Comparison of ENCODE assay signal across 8 cellular contexts in the genomic region with DNA sequence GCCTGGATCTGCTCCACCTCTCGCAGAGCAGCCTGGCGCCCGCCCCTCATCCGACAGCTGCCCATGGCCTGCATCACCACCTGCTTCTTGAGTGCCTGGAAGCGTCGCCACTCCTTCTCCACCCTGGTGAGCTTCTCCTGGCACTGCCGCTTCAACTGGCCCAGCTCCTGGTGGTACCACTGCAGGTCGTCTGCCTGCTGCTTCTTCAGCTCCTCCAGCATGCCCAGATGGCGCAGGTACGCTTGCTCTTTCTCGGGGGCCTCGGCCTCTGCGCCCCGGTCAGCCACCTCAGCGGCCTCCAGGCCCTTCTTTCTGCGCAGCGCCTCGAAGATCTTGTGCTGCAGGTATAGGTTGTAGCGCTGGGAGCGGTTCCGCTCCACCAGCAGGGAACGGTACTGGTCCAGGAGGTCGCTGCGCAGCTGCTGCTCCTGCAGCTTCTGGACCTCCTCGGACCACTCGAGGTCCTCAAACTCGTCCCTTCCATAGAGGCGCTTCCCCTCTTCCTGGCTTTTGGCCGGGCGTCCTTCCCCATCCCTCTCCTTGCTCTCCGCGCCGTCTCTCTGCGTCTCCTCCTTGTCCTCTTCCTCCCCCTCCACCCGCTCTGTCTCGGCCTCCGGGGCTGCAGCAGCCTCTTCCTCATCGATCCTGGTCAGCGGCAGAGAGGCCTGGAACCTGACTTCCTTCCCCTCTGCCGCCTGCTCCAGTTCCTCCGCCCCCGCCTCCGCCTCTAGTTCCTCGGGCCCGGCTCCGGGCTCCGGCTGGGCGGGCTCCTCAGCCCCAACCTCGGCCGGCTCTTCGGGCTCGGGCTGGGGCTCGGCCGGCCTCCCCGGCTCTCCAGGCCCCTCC. TPM values are rescaled to one million over a fixed set of nuclear protein-coding genes. Genes with fewer than 3 reads are reported as not detected.
DNase-seq lines count a peak whose midpoint lies in the region; ATAC-seq, FAIRE-seq and TF ChIP-seq lines count a peak whose summit lies in the region.

No MANE protein-coding gene starts in this region.

- DNase-seq in AG20443 (ENCODE audit: low spot score) (peak; percentile 73), Panc1 (ENCODE audit: low read depth, low spot score) (no peak), mammary epithelial cell (no peak), keratinocyte (ENCODE audit: low read depth, low spot score) (no peak)
- DNase-seq in stimulated activated CD8-positive, alpha-beta memory T cell treated with anti-CD3 and anti-CD28 coated beads, Interleukin-4, amount 100 ng/mL, for 24 hours (ENCODE audit: low read depth): peak; percentile 3
- no peak for DNase-seq in activated effector memory CD4-positive, alpha-beta T cell treated with anti-CD3 and anti-CD28 coated beads, Interleukin-2, amount 50 U/mL, for 16 hours

- H2AFZ ChIP-seq in mammary epithelial cell (ENCODE audit: low read depth, low read length) (peak overlapping the region; percentile 98), keratinocyte (ENCODE audit: control insufficient read depth, low read length) (peak overlapping the region; percentile 93)

- peaks cover 37% of the 10 kb centered on the region for H3K79me2 ChIP-seq in mammary epithelial cell (ENCODE audit: insufficient read depth, low read length)
- H3K79me2 ChIP-seq in keratinocyte (ENCODE audit: control insufficient read depth, insufficient read depth, low read length): peaks cover 36% of the 10 kb centered on the region

- H3K4me3 ChIP-seq in Panc1 (ENCODE audit: low read depth in 2 of 2, low read length in 2 of 2) (peak overlapping the region; percentile 66 to 69), mammary epithelial cell (replicated peaks in 1 of 3; ENCODE audit: insufficient read depth in 1 of 3, low read depth in 2 of 3, low read length in 3 of 3) (peak overlapping the region; percentile 87 to 92 (median 92)), keratinocyte (ENCODE audit: control insufficient read depth in 2 of 3, extremely low read depth in 1 of 3, insufficient read depth in 2 of 3, low read depth in 1 of 3, low read length in 3 of 3) (peak overlapping the region; percentile 80 to 84 (median 83))

- H3K9ac ChIP-seq in mammary epithelial cell (ENCODE audit: insufficient read depth, low read length) (peak overlapping the region; percentile 72), keratinocyte (ENCODE audit: control insufficient read depth, extremely low read depth, insufficient read depth, low read length) (peak overlapping the region; percentile 75)

- H3K27me3 ChIP-seq in Panc1 (ENCODE audit: control insufficient read depth, insufficient read depth, low read length): no peaks in the 10 kb centered on the region
- no peaks in the 10 kb centered on the region for H3K27me3 ChIP-seq in mammary epithelial cell (ENCODE audit: insufficient read depth, low read length)
- H3K27me3 ChIP-seq in keratinocyte (ENCODE audit: control insufficient read depth, extremely low read depth, insufficient read depth, low read length): no peaks in the 10 kb centered on the region

- ATAC-seq in GM18517 (IDR thresholded peaks at IDR 0.05; ENCODE audit: unreplicated experiment) (peak; percentile 12), HG03342 (IDR thresholded peaks at IDR 0.05; ENCODE audit: unreplicated experiment) (peak; percentile 20), Panc1 (peak; percentile 40)

- no peak for TF ChIP-seq CTCF in Panc1 (IDR thresholded peaks at IDR 0.05)
- no peak for TF ChIP-seq CTCF in mammary epithelial cell (conservative IDR thresholded peaks at IDR 0.05 in 1 of 2, IDR thresholded peaks at IDR 0.05 in 1 of 2; ENCODE audit: extremely low read depth in 1 of 2, insufficient read depth in 1 of 2, low read depth in 1 of 2, low read length in 2 of 2)
- TF ChIP-seq CTCF in keratinocyte (optimal IDR thresholded peaks at IDR 0.05 in 1 of 3, IDR thresholded peaks at IDR 0.05 in 1 of 3, conservative IDR thresholded peaks at IDR 0.05 in 1 of 3; ENCODE audit: extremely low read depth in 1 of 3, insufficient read depth in 2 of 3, low read length in 3 of 3): no peak

- H3K4me1 ChIP-seq in Panc1 (ENCODE audit: control insufficient read depth, insufficient read depth, low read length) (peaks cover 27% of the 10 kb centered on the region), mammary epithelial cell (ENCODE audit: insufficient read depth, low read length) (peaks cover 20% of the 10 kb centered on the region), keratinocyte (ENCODE audit: control insufficient read depth, extremely low read depth, insufficient read depth, low read length) (peaks cover 13% of the 10 kb centered on the region)

- H3K4me2 ChIP-seq in mammary epithelial cell (ENCODE audit: insufficient read depth, low read depth, low read length): peak overlapping the region; percentile 99
- H3K4me2 ChIP-seq in keratinocyte (ENCODE audit: control insufficient read depth, extremely low read depth, insufficient read depth, low read depth, low read length): peak overlapping the region; percentile 83

- H3K9me1 ChIP-seq in keratinocyte (ENCODE audit: control insufficient read depth, extremely low read depth, insufficient read depth, low read length): no peaks in the 10 kb centered on the region

- POLR2A ChIA-PET in Panc1 (lab: Charles Lee): interaction anchor here (0.6 kb wide), 1 partner anchor 55 kb away, joined by 7 read pairs; no protein-coding TSS in a partner anchor

- in situ Hi-C loops in Panc1 (cut with HindIII; ENCODE audit: low pct_unique_long_range_greater_than_20kb, low sequenced_read_pairs): no loop called here
- in situ Hi-C loops in mammary epithelial cell (cut with MboI; ENCODE audit: low sequenced_read_pairs in 2 of 2): no loop called here

- intact Hi-C loops in Panc1 (cut with micrococcal nuclease; ENCODE audit: unreplicated experiment): no loop called here
- intact Hi-C loops in mammary epithelial cell (cut with micrococcal nuclease): loop anchor here (1.0 to 2.0 kb wide), 2 partner anchors 37 to 68 kb away; no protein-coding TSS in a partner anchor

- 67% methylated on average over 17 of the region's 55 CpGs for WGBS in mammary epithelial cell (ENCODE audit: low coverage, missing lambda C conversion rate)

- dilution Hi-C loops in mammary epithelial cell (cut with HindIII; ENCODE audit: low sequenced_read_pairs) (no loop called here), keratinocyte (cut with MboI; ENCODE audit: extremely low pct_ligation_motif_present, low sequenced_read_pairs) (no loop called here)

- H3K36me3 ChIP-seq in Panc1 (ENCODE audit: control insufficient read depth, insufficient read depth, low read length): no peaks in the 10 kb centered on the region
- no peaks in the 10 kb centered on the region for H3K36me3 ChIP-seq in mammary epithelial cell (ENCODE audit: insufficient read depth, low read length)
- H3K36me3 ChIP-seq in keratinocyte (ENCODE audit: control insufficient read depth in 2 of 2, extremely low read depth in 1 of 2, insufficient read depth in 2 of 2, low read length in 2 of 2): peaks cover 0 to 11% of the 10 kb centered on the region in 2 experiments

- CTCF ChIA-PET in Panc1 (lab: Charles Lee): interaction anchor here (0.6 kb wide), 3 partner anchors 9 to 26 kb away, joined by 3 to 6 read pairs (median 4); a partner anchor contains a TSS
- CTCF ChIA-PET in mammary epithelial cell (lab: Charles Lee; ENCODE audit: low non-redundant PET): interaction anchor here (0.6 to 0.7 kb wide), 4 partner anchors 68 to 361 kb away, joined by 3 to 12 read pairs (median 4); no protein-coding TSS in a partner anchor

- FAIRE-seq in keratinocyte (lab: Jason Lieb, UNC): no peak

- BruUV-seq in Panc1 (replicated peaks; lab: Mats Ljungman, UMichigan) (no TSS peak), mammary epithelial cell (replicated peaks; lab: Mats Ljungman, UMichigan) (no TSS peak)

- H3K9me3 ChIP-seq in Panc1 (ENCODE audit: control insufficient read depth, insufficient read depth, low read depth, low read length): no peaks in the 10 kb centered on the region
- no peaks in the 10 kb centered on the region for H3K9me3 ChIP-seq in mammary epithelial cell (replicated peaks; ENCODE audit: insufficient read depth, low read length)
- no peaks in the 10 kb centered on the region for H3K9me3 ChIP-seq in keratinocyte (ENCODE audit: control insufficient read depth, low read depth, low read length)

- H4K20me1 ChIP-seq in mammary epithelial cell (ENCODE audit: insufficient read depth, low read length): no peaks in the 10 kb centered on the region
- peaks cover 6% of the 10 kb centered on the region for H4K20me1 ChIP-seq in keratinocyte (ENCODE audit: control insufficient read depth, extremely low read depth, insufficient read depth, low read length)

- H3K27ac ChIP-seq in Panc1 (ENCODE audit: low read length) (peak overlapping the region; percentile 39; the same call in 1 of the 2 replicates), mammary epithelial cell (ENCODE audit: insufficient read depth, low read depth, low read length) (peak overlapping the region; percentile 87), keratinocyte (ENCODE audit: control insufficient read depth, insufficient read depth, low read length) (peak overlapping the region; percentile 49)

RNA-seq across cellular contexts. Expression of a gene that starts 1.1 kb away (rescaled TPM):
- total RNA-seq in Panc1 (2021; ENCODE audit: unreplicated experiment) (17.6 TPM), mammary epithelial cell (10 to 100 TPM; 13.3 to 17.2 TPM)
- polyA plus RNA-seq in Panc1 (2012; ENCODE audit: insufficient read length): 21.4 TPM
- polyA plus RNA-seq in mammary epithelial cell (6.7 TPM), keratinocyte (4.6 to 7.2 TPM (median 5.3 TPM) in 3 replicates)
- polyA minus RNA-seq in mammary epithelial cell (9.5 TPM), keratinocyte (4.4 to 7.2 TPM (median 5.2 TPM) in 3 replicates)
- polyA plus RNA-seq in keratinocyte (2011; ENCODE audit: low read depth): 10.6 TPM
- polyA plus RNA-seq in keratinocyte (2011; cell fraction: cytosol; rRNA removed): 5.5 and 7.2 TPM in 2 replicates
- 7.2 and 7.8 TPM in 2 replicates for polyA plus RNA-seq in keratinocyte (2011; cell fraction: nucleus; rRNA removed)
- polyA plus RNA-seq in keratinocyte (2012; ENCODE audit: low replicate concordance): 10.8 and 12.4 TPM in 2 replicates
- polyA minus RNA-seq in keratinocyte (2011; cell fraction: cytosol; rRNA and poly(A)+ RNA removed): 6.7 TPM
- 4.6 and 6.1 TPM in 2 replicates for polyA minus RNA-seq in keratinocyte (2011; cell fraction: nucleus; rRNA and poly(A)+ RNA removed)

RNA-seq across cellular contexts. Expression of a gene that starts 25.8 kb away (rescaled TPM):
- 46.6 TPM for total RNA-seq in Panc1 (2021; ENCODE audit: unreplicated experiment)
- 41.8 TPM for polyA plus RNA-seq in Panc1 (2012; ENCODE audit: insufficient read length)
- 10 to 100 TPM; 18.5 to 66.1 TPM for total RNA-seq in mammary epithelial cell
- 60.2 TPM for polyA plus RNA-seq in mammary epithelial cell
- 77.2 TPM for polyA minus RNA-seq in mammary epithelial cell
- polyA plus RNA-seq in keratinocyte: 30.4 to 76.8 TPM (median 59.1 TPM) in 3 replicates
- polyA plus RNA-seq in keratinocyte (2011; ENCODE audit: low read depth): 502 TPM
- polyA plus RNA-seq in keratinocyte (2011; cell fraction: cytosol; rRNA removed): 55.5 and 66.3 TPM in 2 replicates
- 37.3 and 46.3 TPM in 2 replicates for polyA plus RNA-seq in keratinocyte (2011; cell fraction: nucleus; rRNA removed)
- polyA plus RNA-seq in keratinocyte (2012; ENCODE audit: low replicate concordance): 56.0 and 59.8 TPM in 2 replicates
- polyA minus RNA-seq in keratinocyte: 7.4 to 32.2 TPM (median 18.9 TPM) in 3 replicates
- polyA minus RNA-seq in keratinocyte (2011; cell fraction: cytosol; rRNA and poly(A)+ RNA removed): 24.6 TPM
- 7.7 and 14.1 TPM in 2 replicates for polyA minus RNA-seq in keratinocyte (2011; cell fraction: nucleus; rRNA and poly(A)+ RNA removed)

Comparison
In these comparisons a context has a peak if more than half of its experiments do, and no peak if none do; other contexts are left out.
1. DNase-seq: peak in AG20443 (single experiment) and stimulated activated CD8-positive, alpha-beta memory T cell treated with anti-CD3 and anti-CD28 coated beads, Interleukin-4, amount 100 ng/mL, for 24 hours (single experiment); none in Panc1 (single experiment), mammary epithelial cell (single experiment), keratinocyte (single experiment) and activated effector memory CD4-positive, alpha-beta T cell treated with anti-CD3 and anti-CD28 coated beads, Interleukin-2, amount 50 U/mL, for 16 hours (single experiment).
2. Peak in every context shown above with its lines, with median percentiles within 50 percentile points of each other: ATAC-seq, H3K27ac ChIP-seq and H3K4me3 ChIP-seq.